ENCODE assay signal across 25 cellular contexts in the genomic region with DNA sequence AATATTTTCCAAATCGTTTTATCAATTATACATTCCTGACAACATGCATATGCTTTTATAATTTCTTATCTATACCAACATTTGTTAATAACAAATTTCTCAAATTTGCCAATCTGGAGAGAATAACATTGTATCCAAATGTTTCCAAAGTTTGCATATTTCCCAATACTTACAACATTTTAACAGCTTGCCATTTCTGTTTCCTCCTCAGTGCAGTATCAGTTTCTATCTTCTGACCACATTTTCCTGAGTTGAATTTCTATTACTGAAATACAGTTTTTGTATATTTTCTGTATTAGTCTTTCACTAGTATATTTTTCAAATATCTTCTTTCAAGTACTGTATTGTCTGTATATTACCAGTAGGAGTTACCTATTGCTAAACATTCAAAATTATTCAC.
"Had no signal": no experiment of that assay in that cellular context is flagged by ENCODE, and none has a peak within 500 bp of the region (broad histone marks: within the 10 kb centered on the region; RNA-seq: fewer than 3 reads in every experiment).

No MANE protein-coding gene starts in this region.

- H3K9me3 Mint-ChIP-seq: activated naive CD8-positive, alpha-beta T cell treated with anti-CD3 and anti-CD28 coated beads, Interleukin-2, amount 10 ng/mL, durations not matched to agents 7 days and 5 days; neural progenitor cell; type B pancreatic cell had no signal

- H3K4me1 ChIP-seq: esophagus muscularis mucosa, gastrocnemius medialis, left ventricle myocardium inferior, neural progenitor cell, sigmoid colon had no signal

- ATAC-seq: gastrocnemius medialis; naive thymus-derived CD8-positive, alpha-beta T cell; stimulated activated naive B cell treated with anti-CD40 and anti-IgM and Interleukin-4, amounts not matched to agents 10 μg/mL and 1 μg/mL and 100 μg/mL, for 72 hours had no signal

- DNase-seq: activated CD4-positive, alpha-beta T cell treated with anti-CD3 and anti-CD28 coated beads for 4 hours; activated CD4-positive, alpha-beta T cell treated with anti-CD3 and anti-CD28 coated beads, Interleukin-2, amount 50 U/mL, for 48 hours; activated CD4-positive, CD25-positive, alpha-beta regulatory T cell; activated naive CD4-positive, alpha-beta T cell treated with Interleukin-2 at 50 U/mL for 16 hours; activated naive CD8-positive, alpha-beta T cell treated with anti-CD3 and anti-CD28 coated beads, Interleukin-2, amount 10 ng/mL, durations not matched to agents 7 days and 5 days; activated T-cell treated with anti-CD3 and anti-CD28 coated beads, Interleukin-2, amount 50 U/mL, for 48 hours; amygdala; cerebellar nuclear complex; gastrocnemius medialis; hippocampal formation; kidney glomerular epithelial cell; left ventricle myocardium inferior; naive thymus-derived CD8-positive, alpha-beta T cell; retina; sigmoid colon; stimulated activated CD4-positive, alpha-beta T cell treated with anti-CD3 and anti-CD28 coated beads, Interleukin-15, amount 100 ng/mL, for 24 hours; stimulated activated naive B cell treated with anti-CD40 and anti-IgM and Interleukin-4, amounts not matched to agents 10 μg/mL and 1 μg/mL and 100 μg/mL, for 72 hours; T1000 had no signal

- H3K4me3 Mint-ChIP-seq: activated naive CD8-positive, alpha-beta T cell treated with anti-CD3 and anti-CD28 coated beads, Interleukin-2, amount 10 ng/mL, durations not matched to agents 7 days and 5 days; naive thymus-derived CD8-positive, alpha-beta T cell; neural progenitor cell; stimulated activated naive B cell treated with anti-CD40 and anti-IgM and Interleukin-4, amounts not matched to agents 10 μg/mL and 1 μg/mL and 100 μg/mL, for 72 hours; type B pancreatic cell had no signal

- H3K4me1 Mint-ChIP-seq: activated naive CD8-positive, alpha-beta T cell treated with anti-CD3 and anti-CD28 coated beads, Interleukin-2, amount 10 ng/mL, durations not matched to agents 7 days and 5 days; naive thymus-derived CD8-positive, alpha-beta T cell; stimulated activated naive B cell treated with anti-CD40 and anti-IgM and Interleukin-4, amounts not matched to agents 10 μg/mL and 1 μg/mL and 100 μg/mL, for 72 hours had no signal

- H3K9ac ChIP-seq: neural progenitor cell had no signal

- H3K4me3 ChIP-seq: coronary artery, esophagus muscularis mucosa, gastrocnemius medialis, left ventricle myocardium inferior, neural progenitor cell, sigmoid colon, smooth muscle cell, thoracic aorta had no signal

- H3K27ac Mint-ChIP-seq: activated naive CD8-positive, alpha-beta T cell treated with anti-CD3 and anti-CD28 coated beads, Interleukin-2, amount 10 ng/mL, durations not matched to agents 7 days and 5 days; naive thymus-derived CD8-positive, alpha-beta T cell; neural progenitor cell; progenitor cell of endocrine pancreas; stimulated activated naive B cell treated with anti-CD40 and anti-IgM and Interleukin-4, amounts not matched to agents 10 μg/mL and 1 μg/mL and 100 μg/mL, for 72 hours; type B pancreatic cell had no signal

- H3K36me3 Mint-ChIP-seq: activated naive CD8-positive, alpha-beta T cell treated with anti-CD3 and anti-CD28 coated beads, Interleukin-2, amount 10 ng/mL, durations not matched to agents 7 days and 5 days; naive thymus-derived CD8-positive, alpha-beta T cell; neural progenitor cell; stimulated activated naive B cell treated with anti-CD40 and anti-IgM and Interleukin-4, amounts not matched to agents 10 μg/mL and 1 μg/mL and 100 μg/mL, for 72 hours; type B pancreatic cell had no signal

- H3K27ac ChIP-seq: coronary artery, esophagus muscularis mucosa, gastrocnemius medialis, left ventricle myocardium inferior, neural progenitor cell, sigmoid colon, thoracic aorta had no signal

- H3K27me3 ChIP-seq: esophagus muscularis mucosa, gastrocnemius medialis, neural progenitor cell, sigmoid colon had no signal

- H3K9me3 ChIP-seq: esophagus muscularis mucosa, gastrocnemius medialis, left ventricle myocardium inferior, sigmoid colon, thoracic aorta had no signal

- H3K36me3 ChIP-seq: esophagus muscularis mucosa, gastrocnemius medialis, left ventricle myocardium inferior, neural progenitor cell, sigmoid colon, thoracic aorta had no signal

- H3K27me3 Mint-ChIP-seq: activated naive CD8-positive, alpha-beta T cell treated with anti-CD3 and anti-CD28 coated beads, Interleukin-2, amount 10 ng/mL, durations not matched to agents 7 days and 5 days; naive thymus-derived CD8-positive, alpha-beta T cell; progenitor cell of endocrine pancreas; stimulated activated naive B cell treated with anti-CD40 and anti-IgM and Interleukin-4, amounts not matched to agents 10 μg/mL and 1 μg/mL and 100 μg/mL, for 72 hours; type B pancreatic cell had no signal
